8 cellular contexts compared by ENCODE assay signal in genomic region chr20:62792940-62793756, GRCh38. TPM values are rescaled to one million over a fixed set of nuclear protein-coding genes. Genes with fewer than 3 reads are reported as not detected.
DNase-seq lines count a peak whose midpoint lies in the region; ATAC-seq and TF ChIP-seq lines count a peak whose summit lies in the region.
"Had no signal": no experiment of that assay in that cellular context is flagged by ENCODE, and none has a peak within 500 bp of the region (broad histone marks: within the 10 kb centered on the region; RNA-seq: fewer than 3 reads in every experiment).

No MANE protein-coding gene starts in this region.

- no peak overlapping the region for H3K9ac ChIP-seq in OCI-LY1 (ENCODE audit: low read length)

- no peaks in the 10 kb centered on the region for H3K9me3 ChIP-seq in OCI-LY1 (ENCODE audit: low read length)
- H3K9me3 ChIP-seq in esophagus squamous epithelium: no peaks in the 10 kb centered on the region
- no peaks in the 10 kb centered on the region for H3K9me3 ChIP-seq in spleen
- H3K9me3 ChIP-seq: SJSA1 had no signal

- 67 to 88% methylated on average over 4 to 6 of the region's 22 CpGs for whole genome bisulfite sequencing in esophagus squamous epithelium, 2 donors
- WGBS in spleen, 5 donors: 84 to 87% (median 86%) methylated on average over 20 to 22 of the region's 22 CpGs

- H3K4me2 ChIP-seq in OCI-LY1 (ENCODE audit: low read length): peak overlapping the region; percentile 77; the same call in 1 of the 2 replicates

- no peak for TF ChIP-seq CTCF in OCI-LY1 (IDR thresholded peaks at IDR 0.05; ENCODE audit: low read length)
- no peak for TF ChIP-seq CTCF in esophagus squamous epithelium (IDR thresholded peaks at IDR 0.05)
- no peak for TF ChIP-seq CTCF in spleen (IDR thresholded peaks at IDR 0.05 in 8 of 11, conservative IDR thresholded peaks at IDR 0.05 in 3 of 11)

- H2AFZ ChIP-seq in OCI-LY1 (ENCODE audit: low read length): no peak overlapping the region

- no peak overlapping the region for H3K4me3 ChIP-seq in H7 (ENCODE audit: insufficient read depth, low read depth, low read length)
- H3K4me3 ChIP-seq in OCI-LY1 (ENCODE audit: low read depth, low read length, poor library complexity, severe bottlenecking): peak overlapping the region; percentile 53
- peak overlapping the region in 3 of 4 donors; percentile 38 to 93 (median 89) for H3K4me3 ChIP-seq in esophagus squamous epithelium
- peak overlapping the region in 2 of 8 donors; percentile 23 to 73 for H3K4me3 ChIP-seq in spleen

- H3K27ac ChIP-seq in OCI-LY1 (ENCODE audit: low read depth, low read length, poor library complexity, severe bottlenecking) (no peak overlapping the region), esophagus squamous epithelium (peak overlapping the region; percentile 85 to 95 (median 94)), spleen (peak overlapping the region; percentile 89 to 98 (median 94))
- H3K27ac ChIP-seq: SJSA1 had no signal

- no peaks in the 10 kb centered on the region for H4K20me1 ChIP-seq in OCI-LY1 (ENCODE audit: insufficient read depth, low read length)

- TF ChIP-seq POLR2A in esophagus squamous epithelium (IDR thresholded peaks at IDR 0.05) (no peak), spleen (IDR thresholded peaks at IDR 0.05) (no peak)

- ATAC-seq in GM21447 (IDR thresholded peaks at IDR 0.05; ENCODE audit: unreplicated experiment): no peak
- ATAC-seq in left colon: no peak

- H3K79me2 ChIP-seq in OCI-LY1 (ENCODE audit: insufficient read depth, low read length): no peaks in the 10 kb centered on the region

- H3K4me1 ChIP-seq in OCI-LY1 (ENCODE audit: insufficient read depth, low read length, severe bottlenecking) (peaks cover 31% of the 10 kb centered on the region), esophagus squamous epithelium (peaks cover 14 to 52% (median 15%) of the 10 kb centered on the region in 3 donors), spleen (peaks cover 5 to 62% (median 41%) of the 10 kb centered on the region in 6 donors)

- H3K9me2 ChIP-seq in OCI-LY1 (ENCODE audit: low read depth, low read length): no peaks in the 10 kb centered on the region

- intact Hi-C loops in esophagus squamous epithelium (cut with DNase I): no loop called here
- intact Hi-C loops in spleen (cut with DNase I; ENCODE audit: low total_unique reads): loop anchor here (5.0 kb wide), 2 partner anchors 126 to 291 kb away; no protein-coding TSS in a partner anchor
- intact Hi-C loops in left colon (cut with DNase I, micrococcal nuclease): loop anchor here in 1 of 2 donors (5.0 kb wide), 1 partner anchor 126 kb away; no protein-coding TSS in a partner anchor

- no peaks in the 10 kb centered on the region; the same call in 1 of the 2 replicates for H3K36me3 ChIP-seq in H7 (replicated peaks; ENCODE audit: control insufficient read depth, insufficient read depth, low read length)
- peaks cover under 1% of the 10 kb centered on the region; the same call in 1 of the 2 replicates for H3K36me3 ChIP-seq in OCI-LY1 (ENCODE audit: insufficient read depth, low read length)
- H3K36me3 ChIP-seq in esophagus squamous epithelium: peaks cover 0 to 9% (median 0%) of the 10 kb centered on the region in 3 donors
- H3K36me3 ChIP-seq in spleen: peaks cover 0 to 7% (median 3%) of the 10 kb centered on the region in 6 donors

- no peaks in the 10 kb centered on the region for H3F3A ChIP-seq in OCI-LY1 (ENCODE audit: insufficient read depth, low read length)

- peaks cover 4% of the 10 kb centered on the region; the same call in 1 of the 2 replicates for H3K27me3 ChIP-seq in H7 (ENCODE audit: control insufficient read depth, insufficient read depth, low read length)
- 0 out of 2 replicates have a peak, but pooled peaks cover 8% of the 10 kb centered on the region for H3K27me3 ChIP-seq in OCI-LY1 (ENCODE audit: insufficient read depth, low read length)
- H3K27me3 ChIP-seq in esophagus squamous epithelium: no peaks in the 10 kb centered on the region
- H3K27me3 ChIP-seq in spleen (replicated peaks in 1 of 7): no peaks in the 10 kb centered on the region

- DNase-seq in H7 (peak; percentile 84), esophagus squamous epithelium (lab: John Stamatoyannopoulos, UW) (no peak), spleen (peak; percentile 89), HPDE6-E6E7 (ENCODE audit: extremely low spot score) (no peak), left colon (no peak)

RNA-seq across cellular contexts. Expression of gene MRGBP, which starts 3.1 kb away (rescaled TPM):
- total RNA-seq in H7 (2014; rRNA removed; shearing (Covaris generic)): 28.3 and 28.5 TPM in 2 replicates
- total RNA-seq in esophagus squamous epithelium (10 to 100 TPM in 1 of 4 donors, 1 to 10 TPM in 3; 5.7 to 10.1 (median 9.8) TPM), spleen (10 to 100 TPM in 4 of 7 donors, 1 to 10 TPM in 3; 8.5 to 15.7 (median 12.0) TPM), left colon (10 to 100 TPM in 1 of 2 donors, 1 to 10 TPM in 1; 8.1 to 10.6 TPM)
- 10 to 100 TPM; 10.6 to 13.1 (median 12.6) TPM for polyA plus RNA-seq in spleen

RNA-seq across cellular contexts. Expression of gene OGFR, which starts 11.5 kb away (rescaled TPM):
- total RNA-seq in H7 (2014; rRNA removed; shearing (Covaris generic)): 50.1 and 57.1 TPM in 2 replicates
- 10 to 100 TPM; 19.1 to 41.4 (median 27.3) TPM for total RNA-seq in esophagus squamous epithelium
- 10 to 100 TPM; 69.8 to 91.0 (median 78.2) TPM for total RNA-seq in spleen
- polyA plus RNA-seq in spleen: 100 to 1,000 TPM in 1 of 3 donors, 10 to 100 TPM in 2; 46.0 to 127 (median 66.9) TPM
- total RNA-seq in left colon: 10 to 100 TPM; 39.5 to 41.0 TPM

RNA-seq across cellular contexts. Expression of gene COL9A3, which starts 23.7 kb away (rescaled TPM):
- total RNA-seq in H7 (2014; rRNA removed; shearing (Covaris generic)): 131 and 139 TPM in 2 replicates
- total RNA-seq in esophagus squamous epithelium: 1 to 10 TPM in 2 of 4 donors, not detected in 2; 2.2 to 2.3 TPM
- total RNA-seq in spleen: 10 to 100 TPM in 3 of 7 donors, 1 to 10 TPM in 4; 1.2 to 16.7 (median 6.8) TPM
- polyA plus RNA-seq in spleen: 10 to 100 TPM; 10.9 to 14.7 (median 13.1) TPM
- total RNA-seq in left colon: 1 to 10 TPM; 2.3 to 2.8 TPM
- total RNA-seq: SJSA1 had no signal

Comparison
In these comparisons a context has a peak if more than half of its experiments do, and no peak if none do; other contexts are left out.
1. DNase-seq: peak in H7 (single experiment) and spleen (single experiment); none in esophagus squamous epithelium (single experiment), HPDE6-E6E7 (single experiment) and left colon (0 of 2).